8 cellular contexts compared by ENCODE assay signal in the genomic region with DNA sequence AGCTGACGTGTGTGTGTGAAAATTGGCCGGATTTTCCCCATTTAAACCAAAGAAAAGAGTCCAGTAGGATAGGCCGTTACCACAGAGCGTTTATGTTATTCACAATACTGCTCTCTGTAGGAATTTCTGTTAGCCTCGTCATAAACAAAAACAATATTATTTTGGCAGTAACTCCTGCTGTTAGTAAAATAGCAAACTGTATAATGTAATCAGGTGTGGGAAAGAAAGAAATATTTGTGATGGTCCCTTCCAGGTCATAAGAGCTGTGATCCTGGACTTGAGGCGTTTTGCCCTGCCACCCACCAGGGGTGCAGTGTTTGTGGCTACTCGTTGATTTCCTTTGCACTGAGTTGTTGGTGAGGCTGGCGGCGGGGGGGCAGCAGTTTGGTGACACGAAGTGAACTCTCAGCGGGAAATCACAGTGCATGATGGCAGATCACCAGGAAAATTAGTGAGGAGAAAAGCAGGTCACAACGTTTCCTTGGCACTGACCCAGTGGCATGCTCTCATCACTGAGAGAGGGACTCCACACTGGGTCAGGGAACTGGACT. TPM values are rescaled to one million over a fixed set of nuclear protein-coding genes. Genes with fewer than 3 reads are reported as not detected.
DNase-seq lines count a peak whose midpoint lies in the region; ATAC-seq, FAIRE-seq and TF ChIP-seq lines count a peak whose summit lies in the region.
"Had no signal": no experiment of that assay in that cellular context is flagged by ENCODE, and none has a peak within 500 bp of the region (broad histone marks: within the 10 kb centered on the region; RNA-seq: fewer than 3 reads in every experiment).

No MANE protein-coding gene starts in this region.

- ATAC-seq in T-cell (replicated peaks in 1 of 4): no peak
- no peak for ATAC-seq in stimulated activated memory B cell treated with anti-CD40 and anti-IgM and Interleukin-4, amounts not matched to agents 10 μg/mL and 1 μg/mL and 100 μg/mL, for 72 hours

- POLR2A ChIA-PET in T-cell (lab: Charles Lee): no interaction called here

- no peaks in the 10 kb centered on the region for H3K9me3 Mint-ChIP-seq in T-cell
- H3K9me3 Mint-ChIP-seq in stimulated activated memory B cell treated with anti-CD40 and anti-IgM and Interleukin-4, amounts not matched to agents 10 μg/mL and 1 μg/mL and 100 μg/mL, for 72 hours: no peaks in the 10 kb centered on the region

- CTCF ChIA-PET in T-cell (lab: Charles Lee): no interaction called here

- no peak overlapping the region for H2AFZ ChIP-seq in keratinocyte (ENCODE audit: control insufficient read depth, low read length)

- no peaks in the 10 kb centered on the region for H3K9me1 ChIP-seq in keratinocyte (ENCODE audit: control insufficient read depth, extremely low read depth, insufficient read depth, low read length)

- peak overlapping the region; percentile 20 for H3K4me2 ChIP-seq in keratinocyte (ENCODE audit: control insufficient read depth, extremely low read depth, insufficient read depth, low read depth, low read length)

- H3K36me3 Mint-ChIP-seq in T-cell: peaks cover 5% of the 10 kb centered on the region
- no peaks in the 10 kb centered on the region for H3K36me3 Mint-ChIP-seq in stimulated activated memory B cell treated with anti-CD40 and anti-IgM and Interleukin-4, amounts not matched to agents 10 μg/mL and 1 μg/mL and 100 μg/mL, for 72 hours

- TF ChIP-seq CTCF in keratinocyte (optimal IDR thresholded peaks at IDR 0.05 in 1 of 3, IDR thresholded peaks at IDR 0.05 in 1 of 3, conservative IDR thresholded peaks at IDR 0.05 in 1 of 3; ENCODE audit: extremely low read depth in 1 of 3, insufficient read depth in 2 of 3, low read length in 3 of 3): no peak

- H3K79me2 ChIP-seq in keratinocyte (ENCODE audit: control insufficient read depth, insufficient read depth, low read length): no peaks in the 10 kb centered on the region

- in situ Hi-C loops in HAP-1 (cut with MboI; ENCODE audit: low sequenced_read_pairs): no loop called here

- H3K27me3 Mint-ChIP-seq in T-cell: no peaks in the 10 kb centered on the region
- H3K27me3 Mint-ChIP-seq in stimulated activated memory B cell treated with anti-CD40 and anti-IgM and Interleukin-4, amounts not matched to agents 10 μg/mL and 1 μg/mL and 100 μg/mL, for 72 hours: peaks cover 24% of the 10 kb centered on the region

- H3K27ac ChIP-seq in keratinocyte (ENCODE audit: control insufficient read depth, insufficient read depth, low read length): no peak overlapping the region

- H3K9ac ChIP-seq in keratinocyte (ENCODE audit: control insufficient read depth, extremely low read depth, insufficient read depth, low read length): no peak overlapping the region

- peaks cover 29 to 52% (median 38%) of the 10 kb centered on the region in 3 donors for H3K4me1 Mint-ChIP-seq in T-cell
- peaks cover 9% of the 10 kb centered on the region for H3K4me1 Mint-ChIP-seq in stimulated activated memory B cell treated with anti-CD40 and anti-IgM and Interleukin-4, amounts not matched to agents 10 μg/mL and 1 μg/mL and 100 μg/mL, for 72 hours

- no peak for FAIRE-seq in keratinocyte (lab: Jason Lieb, UNC)

- no peaks in the 10 kb centered on the region for H3K36me3 ChIP-seq in HAP-1 (replicated peaks)
- no peaks in the 10 kb centered on the region for H3K36me3 ChIP-seq in keratinocyte (ENCODE audit: control insufficient read depth in 2 of 2, extremely low read depth in 1 of 2, insufficient read depth in 2 of 2, low read length in 2 of 2)

- dilution Hi-C loops in keratinocyte (cut with MboI; ENCODE audit: extremely low pct_ligation_motif_present, low sequenced_read_pairs): no loop called here

- DNase-seq in HAP-1 (ENCODE audit: low spot score in 2 of 2) (peak in 1 of 2 experiments; percentile 28), T-cell (peak in 1 of 34 experiments; percentile 16), keratinocyte (ENCODE audit: low read depth, low spot score) (no peak), DMS53 (lab: John Stamatoyannopoulos, UW) (no peak), NCI-H2171 treated with DMSO at 0.1 percent for 48 hours (lab: John Stamatoyannopoulos, UW) (no peak)
- no peak for DNase-seq in central memory CD4-positive, alpha-beta T cell
- DNase-seq: activated CD4-positive, alpha-beta T cell treated with anti-CD3 and anti-CD28 coated beads, Interleukin-2, amount 50 U/mL, for 1 hour had no signal

- H3K4me3 ChIP-seq in HAP-1 (peak overlapping the region; percentile 2; the same call in 1 of the 2 replicates), keratinocyte (ENCODE audit: control insufficient read depth in 2 of 3, extremely low read depth in 1 of 3, insufficient read depth in 2 of 3, low read depth in 1 of 3, low read length in 3 of 3) (no peak overlapping the region)

- H3K27me3 ChIP-seq in HAP-1 (ENCODE audit: low read depth) (no peaks in the 10 kb centered on the region), keratinocyte (ENCODE audit: control insufficient read depth, extremely low read depth, insufficient read depth, low read length) (no peaks in the 10 kb centered on the region)

- peak overlapping the region in 2 of 3 donors; percentile 46 to 47 for H3K4me3 Mint-ChIP-seq in T-cell
- H3K4me3 Mint-ChIP-seq in stimulated activated memory B cell treated with anti-CD40 and anti-IgM and Interleukin-4, amounts not matched to agents 10 μg/mL and 1 μg/mL and 100 μg/mL, for 72 hours: peak overlapping the region; percentile 49

- H3K4me1 ChIP-seq in HAP-1 (peaks cover 22% of the 10 kb centered on the region), keratinocyte (ENCODE audit: control insufficient read depth, extremely low read depth, insufficient read depth, low read length) (peaks cover 32% of the 10 kb centered on the region)

- H3K27ac Mint-ChIP-seq in T-cell: no peak overlapping the region
- no peak overlapping the region for H3K27ac Mint-ChIP-seq in stimulated activated memory B cell treated with anti-CD40 and anti-IgM and Interleukin-4, amounts not matched to agents 10 μg/mL and 1 μg/mL and 100 μg/mL, for 72 hours

- no peaks in the 10 kb centered on the region for H3K9me3 ChIP-seq in HAP-1
- H3K9me3 ChIP-seq in keratinocyte (ENCODE audit: control insufficient read depth, low read depth, low read length): no peaks in the 10 kb centered on the region

- no peaks in the 10 kb centered on the region for H4K20me1 ChIP-seq in keratinocyte (ENCODE audit: control insufficient read depth, extremely low read depth, insufficient read depth, low read length)

RNA-seq across cellular contexts. Expression of a gene that starts 2.8 kb away (rescaled TPM):
- 10 to 100 TPM in 1 of 5 donors, 1 to 10 TPM in 4; 2.7 to 16.2 (median 4.2) TPM for total RNA-seq in T-cell
- polyA plus RNA-seq in keratinocyte: 1.1 to 2.6 TPM (median 1.2 TPM) in 3 replicates
- polyA plus RNA-seq in keratinocyte (2011; ENCODE audit: low read depth): 9.6 TPM
- 0.63 and 1.5 TPM in 2 replicates for polyA plus RNA-seq in keratinocyte (2011; cell fraction: cytosol; rRNA removed)
- 3.2 and 3.5 TPM in 2 replicates for polyA plus RNA-seq in keratinocyte (2011; cell fraction: nucleus; rRNA removed)
- polyA plus RNA-seq in keratinocyte (2012; ENCODE audit: low replicate concordance): 1.9 and 7.4 TPM in 2 replicates
- 0.79 to 3.4 TPM (median 1.5 TPM) in 3 replicates for polyA minus RNA-seq in keratinocyte
- 2.1 TPM for polyA minus RNA-seq in keratinocyte (2011; cell fraction: cytosol; rRNA and poly(A)+ RNA removed)
- 2.0 and 2.3 TPM in 2 replicates for polyA minus RNA-seq in keratinocyte (2011; cell fraction: nucleus; rRNA and poly(A)+ RNA removed)
